Comparison of ENCODE assay signal across 10 cellular contexts in genomic region chr10:9759596-9759995, GRCh38.
"Had no signal": no experiment of that assay in that cellular context is flagged by ENCODE, and none has a peak within 500 bp of the region (broad histone marks: within the 10 kb centered on the region; RNA-seq: fewer than 3 reads in every experiment).

No MANE protein-coding gene starts in this region.

- H3K27ac Mint-ChIP-seq: GM23338, H9 had no signal

- FAIRE-seq: H1, H54, HTR-8/SVneo, K562 had no signal

- H3K4me2 ChIP-seq: GM23338 had no signal

- DNase-seq: H9, HCEC 1CT, IMR-90, KG1 had no signal

- H3K4me1 Mint-ChIP-seq: GM23338 had no signal

- H3K4me3 ChIP-seq: GM23338, K562 had no signal

- H3K4me3 Mint-ChIP-seq: GM23338, H9 had no signal

- H2AFZ ChIP-seq: GM23338 had no signal

- H3K27ac ChIP-seq: HL-60 had no signal

- ATAC-seq: GM23338, K562 had no signal
